In genomic region chr17:44522883-44523671, GRCh38 we compare ENCODE assay signal across 1 cellular context.
TF ChIP-seq lines count a peak whose summit lies in the region.

No MANE protein-coding gene starts in this region.

TF ChIP-seq in HEK293, 187 proteins besides CTCF, POLR2A, EP300 and RAD21 (continued from another document):
- TF ChIP-seq ZSCAN4 (tag by site-specific recombination; IDR thresholded peaks at IDR 0.05) (no peak), ZNF76 (tag by site-specific recombination; IDR thresholded peaks at IDR 0.05; ENCODE audit: borderline replicate concordance, low read depth) (peak; percentile 59), EGR2 (tag by site-specific recombination; IDR thresholded peaks at IDR 0.05; ENCODE audit: low read depth) (no peak), ZNF157 (tag by site-specific recombination; IDR thresholded peaks at IDR 0.05) (0 out of 2 replicates have a peak, but pooled peaks have one; percentile 35), ZNF10 (tag by site-specific recombination; IDR thresholded peaks at IDR 0.05) (no peak), ZNF837 (tag by site-specific recombination; IDR thresholded peaks at IDR 0.05) (no peak), ZNF335 (tag by site-specific recombination; conservative IDR thresholded peaks at IDR 0.05) (0 out of 2 replicates have a peak, but pooled peaks have one; percentile 26), ZNF776 (tag by site-specific recombination; IDR thresholded peaks at IDR 0.05; ENCODE audit: borderline replicate concordance) (no peak)
- TF ChIP-seq, protein P1, sequence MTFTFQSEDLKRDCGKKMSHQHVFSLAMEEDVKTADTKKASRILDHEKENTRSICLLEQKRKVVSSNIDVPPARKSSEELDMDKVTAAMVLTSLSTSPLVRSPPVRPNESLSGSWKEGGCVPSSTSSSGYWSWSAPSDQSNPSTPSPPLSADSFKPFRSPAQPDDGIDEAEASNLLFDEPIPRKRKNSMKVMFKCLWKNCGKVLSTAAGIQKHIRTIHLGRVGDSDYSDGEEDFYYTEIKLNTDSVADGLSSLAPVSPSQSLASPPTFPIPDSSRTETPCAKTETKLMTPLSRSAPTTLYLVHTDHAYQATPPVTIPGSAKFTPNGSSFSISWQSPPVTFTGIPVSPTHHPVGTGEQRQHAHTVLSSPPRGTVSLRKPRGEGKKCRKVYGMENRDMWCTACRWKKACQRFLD (tag by site-specific recombination; IDR thresholded peaks at IDR 0.05): no peak
